ENCODE assay signal across 1 cellular context in genomic region chr12:4353785-4354208, GRCh38.
A peak's percentile ranks its signal among the peaks of the same experiment; 100 is the strongest.
TF ChIP-seq lines count a peak whose summit lies in the region.

No MANE protein-coding gene starts in this region.

TF ChIP-seq in HepG2, 621 proteins besides CTCF, POLR2A, EP300 and RAD21 (continued from another document):
- TF ChIP-seq ZNF740 (CRISPR knock-in tag; IDR thresholded peaks at IDR 0.05) (no peak), RNF2 (conservative IDR thresholded peaks at IDR 0.05; ENCODE audit: low read depth) (no peak), ZNF749 (CRISPR knock-in tag; IDR thresholded peaks at IDR 0.05; ENCODE audit: borderline replicate concordance) (no peak), ZNF782 (CRISPR knock-in tag; IDR thresholded peaks at IDR 0.05; ENCODE audit: borderline replicate concordance) (no peak), CENPX (CRISPR knock-in tag; IDR thresholded peaks at IDR 0.05) (no peak), ZNF607 (CRISPR knock-in tag; IDR thresholded peaks at IDR 0.05; ENCODE audit: borderline replicate concordance) (no peak), ZBTB49 (CRISPR knock-in tag; IDR thresholded peaks at IDR 0.05; ENCODE audit: borderline replicate concordance) (no peak), STAG1 (CRISPR knock-in tag; IDR thresholded peaks at IDR 0.05) (peak; percentile 41)
